Comparison of ENCODE assay signal across 11 cellular contexts in the genomic region with DNA sequence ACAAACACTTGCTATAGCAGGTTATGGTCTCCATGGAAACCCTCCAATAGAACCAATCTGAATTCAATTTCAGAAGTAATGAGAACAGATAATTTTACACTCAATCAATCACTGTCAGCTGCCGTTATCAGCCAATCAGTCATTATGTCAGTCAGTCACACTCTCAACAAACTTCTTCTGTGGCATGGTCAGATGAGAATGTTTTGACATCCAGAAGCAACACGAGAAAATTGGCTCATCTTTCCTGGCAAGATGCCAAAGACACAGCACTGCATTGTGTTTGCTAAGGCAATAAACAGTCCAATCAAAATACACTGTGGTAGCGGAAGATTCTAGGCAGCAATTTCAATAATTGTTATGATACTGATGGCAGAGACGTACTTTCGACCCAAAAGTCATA.
DNase-seq lines count a peak whose midpoint lies in the region; ATAC-seq and FAIRE-seq lines count a peak whose summit lies in the region.
"Had no signal": no experiment of that assay in that cellular context is flagged by ENCODE, and none has a peak within 500 bp of the region (broad histone marks: within the 10 kb centered on the region; RNA-seq: fewer than 3 reads in every experiment).

No MANE protein-coding gene starts in this region.

- DNase-seq in NCI-H1417 (lab: John Stamatoyannopoulos, UW), result peak; percentile 49 to 90 (median 66)
- DNase-seq in RPMI8226, result peak; percentile 20
- peak; percentile 71 for DNase-seq in fibroblast of gingiva (ENCODE audit: low read depth)
- peak; percentile 5 for DNase-seq in small intestine
- DNase-seq in islet precursor cell, result no peak
- DNase-seq in epidermal melanocyte (ENCODE audit: insufficient read length, low spot score), result no peak
- no peak for DNase-seq in NCI-H187 treated with DMSO at 0.1 percent for 48 hours (lab: John Stamatoyannopoulos, UW)
- DNase-seq: DMS153, posterior cingulate gyrus, T-helper 9 cell had no signal

- ATAC-seq in HG03432 (IDR thresholded peaks at IDR 0.05; ENCODE audit: unreplicated experiment), result no peak

- no peaks in the 10 kb centered on the region for H3K36me3 ChIP-seq in small intestine (ENCODE audit: control insufficient read depth in 2 of 2, insufficient read depth in 2 of 2, low read length in 2 of 2)

- no peak overlapping the region for H3K27ac ChIP-seq in small intestine (ENCODE audit: low read depth in 1 of 2, low read length in 1 of 2)

- no peaks in the 10 kb centered on the region for H3K9me3 ChIP-seq in small intestine (ENCODE audit: control insufficient read depth, low read depth)

- H3K27me3 ChIP-seq in small intestine (ENCODE audit: control insufficient read depth in 2 of 2, insufficient read depth in 2 of 2, low read length in 2 of 2), result no peaks in the 10 kb centered on the region

- FAIRE-seq in small intestine (lab: Jason Lieb, UNC), result no peak

- no peak overlapping the region for H3K4me3 ChIP-seq in small intestine (ENCODE audit: low read depth in 1 of 2, low read length in 2 of 2)

- no peaks in the 10 kb centered on the region for H3K4me1 ChIP-seq in small intestine (ENCODE audit: control insufficient read depth in 2 of 2, insufficient read depth in 1 of 2, low read depth in 1 of 2, low read length in 1 of 2)

- WGBS in small intestine, 3 donors, result 27 to 49% (median 37%) methylated on average over 5 of the region's 5 CpGs

Comparison
In these comparisons a context has a peak if more than half of its experiments do, and no peak if none do; other contexts are left out.
1. DNase-seq: peak in NCI-H1417 (3 of 3), RPMI8226 (single experiment), fibroblast of gingiva (single experiment) and small intestine (single experiment); none in islet precursor cell (single experiment), epidermal melanocyte (single experiment) and NCI-H187 treated with DMSO at 0.1 percent for 48 hours (single experiment).